In the genomic region with DNA sequence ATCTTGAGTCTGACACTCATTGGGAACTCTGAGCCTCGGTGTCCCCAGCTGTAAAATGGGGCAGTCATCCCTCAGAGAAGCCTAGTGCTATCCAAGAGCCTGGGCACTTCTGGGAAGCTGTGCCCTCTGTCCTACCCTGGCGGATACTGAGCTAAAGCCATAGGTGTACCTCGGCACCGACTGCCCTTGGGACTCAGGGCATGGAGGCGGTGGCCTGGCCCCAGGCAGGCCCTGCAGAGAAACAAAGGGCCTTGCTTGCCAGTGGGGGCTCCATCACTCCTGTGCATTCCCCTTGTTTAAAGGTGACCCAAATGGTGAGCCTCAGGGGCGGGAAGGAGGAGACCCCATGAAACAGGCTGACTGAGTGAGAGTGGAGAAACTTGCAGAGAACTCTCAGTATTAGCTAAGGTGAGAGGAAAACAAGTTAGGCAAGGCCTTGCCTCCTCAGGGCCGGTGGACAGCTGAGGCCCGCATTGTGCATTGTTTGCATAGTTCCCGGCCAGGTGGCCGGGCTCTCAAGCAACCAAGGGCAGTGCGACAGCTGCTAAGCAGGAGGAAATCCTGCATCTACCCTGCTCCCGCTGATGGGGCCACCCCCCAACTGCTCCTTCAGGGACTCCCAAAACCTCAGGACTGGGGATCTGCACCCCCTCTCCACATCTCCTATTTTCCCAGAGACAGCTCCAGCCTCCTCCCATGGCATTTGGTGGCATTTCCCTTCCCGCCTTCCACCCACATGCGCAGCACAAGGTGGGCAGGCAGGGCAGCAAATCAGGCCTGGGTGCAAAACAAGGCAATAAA, we compare ENCODE assay signal across 1 cellular context.
TF ChIP-seq lines count a peak whose summit lies in the region.

No MANE protein-coding gene starts in this region.

TF ChIP-seq in GM23338, 12 proteins besides CTCF, POLR2A, EP300 and RAD21 (continued from another document):
- TF ChIP-seq, protein P1, sequence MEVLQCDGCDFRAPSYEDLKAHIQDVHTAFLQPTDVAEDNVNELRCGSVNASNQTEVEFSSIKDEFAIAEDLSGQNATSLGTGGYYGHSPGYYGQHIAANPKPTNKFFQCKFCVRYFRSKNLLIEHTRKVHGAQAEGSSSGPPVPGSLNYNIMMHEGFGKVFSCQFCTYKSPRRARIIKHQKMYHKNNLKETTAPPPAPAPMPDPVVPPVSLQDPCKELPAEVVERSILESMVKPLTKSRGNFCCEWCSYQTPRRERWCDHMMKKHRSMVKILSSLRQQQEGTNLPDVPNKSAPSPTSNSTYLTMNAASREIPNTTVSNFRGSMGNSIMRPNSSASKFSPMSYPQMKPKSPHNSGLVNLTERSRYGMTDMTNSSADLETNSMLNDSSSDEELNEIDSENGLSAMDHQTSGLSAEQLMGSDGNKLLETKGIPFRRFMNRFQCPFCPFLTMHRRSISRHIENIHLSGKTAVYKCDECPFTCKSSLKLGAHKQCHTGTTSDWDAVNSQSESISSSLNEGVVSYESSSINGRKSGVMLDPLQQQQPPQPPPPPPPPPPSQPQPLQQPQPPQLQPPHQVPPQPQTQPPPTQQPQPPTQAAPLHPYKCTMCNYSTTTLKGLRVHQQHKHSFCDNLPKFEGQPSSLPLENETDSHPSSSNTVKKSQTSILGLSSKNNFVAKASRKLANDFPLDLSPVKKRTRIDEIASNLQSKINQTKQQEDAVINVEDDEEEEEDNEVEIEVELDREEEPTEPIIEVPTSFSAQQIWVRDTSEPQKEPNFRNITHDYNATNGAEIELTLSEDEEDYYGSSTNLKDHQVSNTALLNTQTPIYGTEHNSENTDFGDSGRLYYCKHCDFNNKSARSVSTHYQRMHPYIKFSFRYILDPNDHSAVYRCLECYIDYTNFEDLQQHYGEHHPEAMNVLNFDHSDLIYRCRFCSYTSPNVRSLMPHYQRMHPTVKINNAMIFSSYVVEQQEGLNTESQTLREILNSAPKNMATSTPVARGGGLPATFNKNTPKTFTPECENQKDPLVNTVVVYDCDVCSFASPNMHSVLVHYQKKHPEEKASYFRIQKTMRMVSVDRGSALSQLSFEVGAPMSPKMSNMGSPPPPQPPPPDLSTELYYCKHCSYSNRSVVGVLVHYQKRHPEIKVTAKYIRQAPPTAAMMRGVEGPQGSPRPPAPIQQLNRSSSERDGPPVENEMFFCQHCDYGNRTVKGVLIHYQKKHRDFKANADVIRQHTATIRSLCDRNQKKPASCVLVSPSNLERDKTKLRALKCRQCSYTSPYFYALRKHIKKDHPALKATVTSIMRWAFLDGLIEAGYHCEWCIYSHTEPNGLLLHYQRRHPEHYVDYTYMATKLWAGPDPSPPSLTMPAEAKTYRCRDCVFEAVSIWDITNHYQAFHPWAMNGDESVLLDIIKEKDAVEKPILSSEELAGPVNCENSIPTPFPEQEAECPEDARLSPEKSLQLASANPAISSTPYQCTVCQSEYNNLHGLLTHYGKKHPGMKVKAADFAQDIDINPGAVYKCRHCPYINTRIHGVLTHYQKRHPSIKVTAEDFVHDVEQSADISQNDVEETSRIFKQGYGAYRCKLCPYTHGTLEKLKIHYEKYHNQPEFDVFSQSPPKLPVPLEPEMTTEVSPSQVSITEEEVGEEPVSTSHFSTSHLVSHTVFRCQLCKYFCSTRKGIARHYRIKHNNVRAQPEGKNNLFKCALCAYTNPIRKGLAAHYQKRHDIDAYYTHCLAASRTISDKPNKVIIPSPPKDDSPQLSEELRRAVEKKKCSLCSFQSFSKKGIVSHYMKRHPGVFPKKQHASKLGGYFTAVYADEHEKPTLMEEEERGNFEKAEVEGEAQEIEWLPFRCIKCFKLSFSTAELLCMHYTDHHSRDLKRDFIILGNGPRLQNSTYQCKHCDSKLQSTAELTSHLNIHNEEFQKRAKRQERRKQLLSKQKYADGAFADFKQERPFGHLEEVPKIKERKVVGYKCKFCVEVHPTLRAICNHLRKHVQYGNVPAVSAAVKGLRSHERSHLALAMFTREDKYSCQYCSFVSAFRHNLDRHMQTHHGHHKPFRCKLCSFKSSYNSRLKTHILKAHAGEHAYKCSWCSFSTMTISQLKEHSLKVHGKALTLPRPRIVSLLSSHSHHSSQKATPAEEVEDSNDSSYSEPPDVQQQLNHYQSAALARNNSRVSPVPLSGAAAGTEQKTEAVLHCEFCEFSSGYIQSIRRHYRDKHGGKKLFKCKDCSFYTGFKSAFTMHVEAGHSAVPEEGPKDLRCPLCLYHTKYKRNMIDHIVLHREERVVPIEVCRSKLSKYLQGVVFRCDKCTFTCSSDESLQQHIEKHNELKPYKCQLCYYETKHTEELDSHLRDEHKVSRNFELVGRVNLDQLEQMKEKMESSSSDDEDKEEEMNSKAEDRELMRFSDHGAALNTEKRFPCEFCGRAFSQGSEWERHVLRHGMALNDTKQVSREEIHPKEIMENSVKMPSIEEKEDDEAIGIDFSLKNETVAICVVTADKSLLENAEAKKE (CRISPR knock-in tag; IDR thresholded peaks at IDR 0.05): no peak
- TF ChIP-seq, protein P2, sequence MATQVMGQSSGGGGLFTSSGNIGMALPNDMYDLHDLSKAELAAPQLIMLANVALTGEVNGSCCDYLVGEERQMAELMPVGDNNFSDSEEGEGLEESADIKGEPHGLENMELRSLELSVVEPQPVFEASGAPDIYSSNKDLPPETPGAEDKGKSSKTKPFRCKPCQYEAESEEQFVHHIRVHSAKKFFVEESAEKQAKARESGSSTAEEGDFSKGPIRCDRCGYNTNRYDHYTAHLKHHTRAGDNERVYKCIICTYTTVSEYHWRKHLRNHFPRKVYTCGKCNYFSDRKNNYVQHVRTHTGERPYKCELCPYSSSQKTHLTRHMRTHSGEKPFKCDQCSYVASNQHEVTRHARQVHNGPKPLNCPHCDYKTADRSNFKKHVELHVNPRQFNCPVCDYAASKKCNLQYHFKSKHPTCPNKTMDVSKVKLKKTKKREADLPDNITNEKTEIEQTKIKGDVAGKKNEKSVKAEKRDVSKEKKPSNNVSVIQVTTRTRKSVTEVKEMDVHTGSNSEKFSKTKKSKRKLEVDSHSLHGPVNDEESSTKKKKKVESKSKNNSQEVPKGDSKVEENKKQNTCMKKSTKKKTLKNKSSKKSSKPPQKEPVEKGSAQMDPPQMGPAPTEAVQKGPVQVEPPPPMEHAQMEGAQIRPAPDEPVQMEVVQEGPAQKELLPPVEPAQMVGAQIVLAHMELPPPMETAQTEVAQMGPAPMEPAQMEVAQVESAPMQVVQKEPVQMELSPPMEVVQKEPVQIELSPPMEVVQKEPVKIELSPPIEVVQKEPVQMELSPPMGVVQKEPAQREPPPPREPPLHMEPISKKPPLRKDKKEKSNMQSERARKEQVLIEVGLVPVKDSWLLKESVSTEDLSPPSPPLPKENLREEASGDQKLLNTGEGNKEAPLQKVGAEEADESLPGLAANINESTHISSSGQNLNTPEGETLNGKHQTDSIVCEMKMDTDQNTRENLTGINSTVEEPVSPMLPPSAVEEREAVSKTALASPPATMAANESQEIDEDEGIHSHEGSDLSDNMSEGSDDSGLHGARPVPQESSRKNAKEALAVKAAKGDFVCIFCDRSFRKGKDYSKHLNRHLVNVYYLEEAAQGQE (IDR thresholded peaks at IDR 0.05; ENCODE audit: unreplicated experiment): no peak
